ENCODE assay signal across 28 cellular contexts in the genomic region with DNA sequence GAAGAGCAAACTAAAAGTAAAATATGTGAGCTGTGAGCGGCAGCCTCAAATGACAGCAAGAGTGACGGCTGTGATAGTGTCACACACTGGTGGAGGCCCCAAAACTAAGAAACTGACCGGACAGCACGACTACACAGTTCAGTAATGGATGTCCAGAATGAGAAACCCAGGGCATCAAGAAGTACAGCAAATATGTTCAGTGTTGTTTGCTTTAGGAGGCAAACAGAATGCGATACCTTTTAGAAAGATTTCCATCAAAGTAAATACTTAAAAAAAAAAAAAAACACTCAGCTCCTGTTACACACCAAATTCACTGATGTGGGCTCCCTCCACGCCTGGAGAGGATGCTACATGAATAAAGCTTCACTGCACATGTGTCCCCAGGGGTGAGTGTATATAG. TPM values are rescaled to one million over a fixed set of nuclear protein-coding genes. Genes with fewer than 3 reads are reported as not detected.
"Had no signal": no experiment of that assay in that cellular context is flagged by ENCODE, and none has a peak within 500 bp of the region (broad histone marks: within the 10 kb centered on the region; RNA-seq: fewer than 3 reads in every experiment).

No MANE protein-coding gene starts in this region.

- H3K27ac Mint-ChIP-seq: activated B cell treated with CpG ODN at 0.5 μM for 24 hours; activated CD4-positive, alpha-beta T cell treated with anti-CD3 and anti-CD28 coated beads for 36 hours; activated naive CD8-positive, alpha-beta T cell; activated T-helper 2 cell treated with anti-CD3 and anti-CD28 coated beads, Interferon-gamma antibody, Interleukin-2, Interleukin-4, amounts not matched to agents 10 μg/mL and 5 μg/mL and 100 μg/mL, durations not matched to agents 14 hours and 24 hours and 36 hours; dendritic cell treated with granulocyte-macrophage colony-stimulating factor and Interleukin-4, amounts not matched to agents 40 ng/mL and 50 ng/mL, for 4 days; naive B cell had no signal

- H3K9me3 ChIP-seq: adrenal gland, ascending aorta, lower lobe of right lung, right lobe of liver, testis had no signal

- H3K4me1 ChIP-seq: adrenal gland, ascending aorta, parathyroid adenoma, right lobe of liver had no signal

- H3K27ac ChIP-seq: adrenal gland, ascending aorta, brain microvascular endothelial cell, lower lobe of right lung, parathyroid adenoma, right lobe of liver, testis had no signal

- ATAC-seq: activated CD4-positive, alpha-beta T cell treated with anti-CD3 and anti-CD28 coated beads for 36 hours; activated T-cell treated with anti-CD3 and anti-CD28 coated beads, Interleukin-2, amount 50 U/mL, for 4 hours had no signal

- H3K9me3 Mint-ChIP-seq: activated B cell treated with CpG ODN at 0.5 μM for 24 hours; activated T-cell treated with anti-CD3 and anti-CD28 coated beads, Interleukin-2, amount 50 U/mL, for 4 hours; activated T-helper 2 cell treated with anti-CD3 and anti-CD28 coated beads, Interferon-gamma antibody, Interleukin-2, Interleukin-4, amounts not matched to agents 10 μg/mL and 5 μg/mL and 100 μg/mL, durations not matched to agents 14 hours and 24 hours and 36 hours; dendritic cell treated with granulocyte-macrophage colony-stimulating factor and Interleukin-4, amounts not matched to agents 40 ng/mL and 50 ng/mL, for 4 days; naive B cell; type B pancreatic cell had no signal

- H3K9ac ChIP-seq: parathyroid adenoma had no signal

- H3K36me3 ChIP-seq: adrenal gland, ascending aorta, brain microvascular endothelial cell, lower lobe of right lung, right lobe of liver had no signal

- H3K4me3 Mint-ChIP-seq: activated B cell treated with CpG ODN at 0.5 μM for 24 hours; dendritic cell treated with granulocyte-macrophage colony-stimulating factor and Interleukin-4, amounts not matched to agents 40 ng/mL and 50 ng/mL, for 4 days had no signal

- H3K4me3 ChIP-seq: adrenal gland, lower lobe of right lung, right lobe of liver, testis had no signal

- H3K27me3 ChIP-seq: testis had no signal

- H3K36me3 Mint-ChIP-seq: activated naive CD8-positive, alpha-beta T cell; naive B cell; type B pancreatic cell had no signal

- DNase-seq: activated B cell treated with CpG ODN at 0.5 μM for 24 hours; activated CD4-positive, alpha-beta T cell treated with anti-CD3 and anti-CD28 coated beads for 36 hours; activated CD4-positive, alpha-beta T cell treated with anti-CD3 and anti-CD28 coated beads, Interleukin-2, amount 50 U/mL, for 4 hours; activated CD8-positive, alpha-beta memory T cell treated with anti-CD3 and anti-CD28 coated beads, Interleukin-2, amount 50 U/mL, for 48 hours; activated naive CD4-positive, alpha-beta T cell; activated T-cell treated with anti-CD3 and anti-CD28 coated beads, Interleukin-2, amount 50 U/mL, for 4 hours; adrenal gland; brain microvascular endothelial cell; caudate nucleus; effector CD4-positive, alpha-beta T cell; erythroblast; foreskin melanocyte; kidney; lower lobe of right lung; naive B cell; right lobe of liver; small intestine; stimulated activated CD4-positive, alpha-beta T cell treated with anti-CD3 and anti-CD28 coated beads, Interleukin-2, amount 100 ng/mL, for 48 hours; stimulated activated naive CD4-positive, alpha-beta T cell; testis had no signal

RNA-seq across cellular contexts. Expression of a gene that starts 1.1 kb away (rescaled TPM):
- total RNA-seq: activated B cell treated with CpG ODN at 0.5 μM for 24 hours; activated CD4-positive, alpha-beta T cell treated with anti-CD3 and anti-CD28 coated beads for 36 hours; activated CD8-positive, alpha-beta memory T cell treated with anti-CD3 and anti-CD28 coated beads for 36 hours; activated T-cell treated with anti-CD3 and anti-CD28 coated beads, Interleukin-2, amount 50 U/mL, for 4 hours; activated T-helper 2 cell treated with anti-CD3 and anti-CD28 coated beads, Interferon-gamma antibody, Interleukin-2, Interleukin-4, amounts not matched to agents 10 μg/mL and 5 μg/mL and 100 μg/mL, durations not matched to agents 14 hours and 24 hours and 36 hours; ascending aorta; right lobe of liver had no signal
- polyA plus RNA-seq: neural cell had no signal
